ENCODE assay signal across 11 cellular contexts in the genomic region with DNA sequence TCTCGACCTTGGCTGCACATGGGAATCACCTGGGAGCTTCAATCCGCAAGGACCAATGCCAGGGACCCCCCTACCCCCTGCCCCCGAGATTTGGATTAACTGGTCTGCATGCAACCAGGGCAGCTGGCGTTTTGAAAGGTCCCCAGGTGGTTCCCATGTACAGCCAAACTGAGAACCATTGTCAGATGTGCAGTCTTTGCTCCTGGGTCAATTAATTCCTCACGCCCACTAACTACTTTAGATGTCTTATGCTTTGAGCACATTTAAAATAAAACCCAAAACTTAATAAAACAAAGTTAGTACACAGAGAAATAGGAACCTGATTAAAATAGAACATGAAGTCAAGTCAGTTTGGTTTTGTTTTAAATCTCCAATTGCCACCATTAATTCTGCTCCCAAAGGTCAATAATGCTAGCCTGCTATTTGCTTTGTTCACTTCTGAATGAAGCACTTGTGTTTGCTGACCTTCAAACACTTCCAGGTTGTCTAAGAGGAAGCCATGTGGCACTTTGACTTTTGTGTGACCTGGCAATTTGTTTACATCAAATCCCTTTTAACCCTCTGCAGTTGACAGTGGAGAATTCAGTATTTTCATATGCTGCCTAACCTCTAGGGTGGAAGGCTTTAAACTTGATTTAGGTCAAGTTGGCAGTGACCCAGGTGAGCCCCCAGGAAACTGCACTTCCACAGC. TPM values are rescaled to one million over a fixed set of nuclear protein-coding genes. Genes with fewer than 3 reads are reported as not detected.
DNase-seq lines count a peak whose midpoint lies in the region; ATAC-seq, FAIRE-seq and TF ChIP-seq lines count a peak whose summit lies in the region.
"Had no signal": no experiment of that assay in that cellular context is flagged by ENCODE, and none has a peak within 500 bp of the region (broad histone marks: within the 10 kb centered on the region; RNA-seq: fewer than 3 reads in every experiment).

No MANE protein-coding gene starts in this region.

- no peak for TF ChIP-seq CTCF in 22Rv1 (IDR thresholded peaks at IDR 0.05)
- TF ChIP-seq CTCF in DOHH2 (IDR thresholded peaks at IDR 0.05; ENCODE audit: low read depth, low read length, poor library complexity, severe bottlenecking), result no peak
- no peak for TF ChIP-seq CTCF in HepG2 (CRISPR knock-in tag; IDR thresholded peaks at IDR 0.05)

- 0 out of 2 replicates have a peak, but pooled peaks cover 2% of the 10 kb centered on the region for H3F3A ChIP-seq in DOHH2 (ENCODE audit: control insufficient read depth, insufficient read depth)

- DNase-seq in T-cell (no peak), HepG2 (ENCODE audit: low spot score) (peak; percentile 90), medulla oblongata (ENCODE audit: extremely low spot score) (no peak), NOMO-1 treated with DMSO at 0.1 percent for 48 hours (lab: John Stamatoyannopoulos, UW; ENCODE audit: unreplicated experiment) (no peak), NCI-H1048 (lab: John Stamatoyannopoulos, UW) (no peak)

- CTCF ChIA-PET in T-cell (lab: Charles Lee), result interaction anchor here (0.6 to 4.0 kb wide), 18 partner anchors 17 to 1173 kb away, joined by 3 to 92 read pairs (median 10); no protein-coding TSS in a partner anchor
- CTCF ChIA-PET in HepG2 (lab: Yijun Ruan, JAX; ENCODE audit: low intra/inter-chr PET ratio, low total read pairs), result interaction anchor here (0.5 to 4.1 kb wide), 2 partner anchors 539 to 540 kb away, joined by 3 to 35 read pairs; no protein-coding TSS in a partner anchor

- 64% methylated on average over 4 of the region's 5 CpGs for WGBS in HepG2 (ENCODE audit: low lambda C conversion rate)

- peak; percentile 98 for FAIRE-seq in HepG2 (lab: Jason Lieb, UNC)
- FAIRE-seq: G401.6 had no signal

- no peak overlapping the region; the same call in 1 of the 2 replicates for H3K9ac ChIP-seq in HepG2 (ENCODE audit: insufficient read depth, low read depth, low read length)

- H3K4me3 Mint-ChIP-seq in T-cell, result peak overlapping the region in 2 of 3 donors; percentile 40 to 82

- peak overlapping the region; percentile 61 for H3K27ac ChIP-seq in 22Rv1
- H3K27ac ChIP-seq in DOHH2 (ENCODE audit: low read depth, low read length), result peak overlapping the region; percentile 23
- peak overlapping the region; percentile 71 for H3K27ac ChIP-seq in HepG2 (ENCODE audit: extremely low read length, insufficient read depth, low read length)

- H3K4me1 ChIP-seq in DOHH2 (ENCODE audit: control insufficient read depth, low read length), result peaks cover 57% of the 10 kb centered on the region
- peaks cover 53% of the 10 kb centered on the region for H3K4me1 ChIP-seq in HepG2 (ENCODE audit: insufficient read depth, low read length)

- no peak overlapping the region for H2AFZ ChIP-seq in HepG2 (ENCODE audit: low read length)

- no peaks in the 10 kb centered on the region for H4K20me1 ChIP-seq in DOHH2 (ENCODE audit: control insufficient read depth, insufficient read depth, low read depth, low read length)
- no peaks in the 10 kb centered on the region for H4K20me1 ChIP-seq in HepG2 (ENCODE audit: insufficient read depth, low read length)

- BruUV-seq in HepG2 (replicated peaks; lab: Mats Ljungman, UMichigan), result no TSS peak

- TF ChIP-seq EP300 in HepG2 (IDR thresholded peaks at IDR 0.05; ENCODE audit: low read depth in 2 of 2, low read length in 2 of 2), result peak in 1 of 2 experiments; percentile 74; a peak in 2 of 4 replicates
- peak; percentile 66 for TF ChIP-seq EP300 in HepG2 (CRISPR knock-in tag; IDR thresholded peaks at IDR 0.05; ENCODE audit: borderline replicate concordance)

- no peak for TF ChIP-seq POLR2A in HepG2 (IDR thresholded peaks at IDR 0.05; ENCODE audit: insufficient read depth in 1 of 2, low read depth in 2 of 2, low read length in 2 of 2)

- peaks cover 58 to 63% (median 60%) of the 10 kb centered on the region in 3 donors for H3K4me1 Mint-ChIP-seq in T-cell

- no peaks in the 10 kb centered on the region for H3K36me3 ChIP-seq in DOHH2 (ENCODE audit: control insufficient read depth, low read length)
- H3K36me3 ChIP-seq in HepG2 (replicated peaks in 1 of 2; ENCODE audit: control insufficient read depth in 1 of 2, insufficient read depth in 2 of 2, low read length in 2 of 2), result no peaks in the 10 kb centered on the region

- H3K27me3 Mint-ChIP-seq in T-cell, result peaks cover 0 to 23% of the 10 kb centered on the region in 2 donors

- peak overlapping the region; percentile 15 for H3K4me3 ChIP-seq in DOHH2 (ENCODE audit: low read length)
- H3K4me3 ChIP-seq in HepG2 (replicated peaks in 1 of 3; ENCODE audit: insufficient read depth in 1 of 3, low read depth in 2 of 3, low read length in 3 of 3), result no peak overlapping the region

- POLR2A ChIA-PET in T-cell (lab: Charles Lee) (no interaction called here), HepG2 (lab: Yijun Ruan, JAX) (no interaction called here)

- no peak for ATAC-seq in T-cell (replicated peaks in 1 of 4)
- peak; percentile 82 for ATAC-seq in HepG2
- ATAC-seq in GM21825 (IDR thresholded peaks at IDR 0.05; ENCODE audit: unreplicated experiment), result no peak

- no peaks in the 10 kb centered on the region for H3K36me3 Mint-ChIP-seq in T-cell

- H3K4me2 ChIP-seq in DOHH2 (ENCODE audit: low read length) (peak overlapping the region; percentile 47), HepG2 (ENCODE audit: low read depth, low read length) (peak overlapping the region; percentile 42)

- H3K9me3 Mint-ChIP-seq in T-cell, result no peaks in the 10 kb centered on the region

- peak overlapping the region; percentile 92 to 96 for H3K27ac Mint-ChIP-seq in T-cell

- TF ChIP-seq RAD21 in HepG2 (CRISPR knock-in tag; IDR thresholded peaks at IDR 0.05), result no peak

- in situ Hi-C loops in HepG2 (cut with HindIII; ENCODE audit: extremely low pct_ligation_motif_present, low pct_unique_long_range_greater_than_20kb), result no loop called here

- intact Hi-C loops in HepG2 (cut with micrococcal nuclease; ENCODE audit: unreplicated experiment), result loop anchor here (1.0 kb wide), 1 partner anchor 176 kb away; no protein-coding TSS in a partner anchor

- H3K9me3 ChIP-seq in DOHH2 (ENCODE audit: control insufficient read depth, insufficient read depth, low read length), result no peaks in the 10 kb centered on the region
- H3K9me3 ChIP-seq in HepG2 (ENCODE audit: low read length), result no peaks in the 10 kb centered on the region

- peaks cover 9% of the 10 kb centered on the region; the same call in 1 of the 2 replicates for H3K79me2 ChIP-seq in DOHH2 (ENCODE audit: control insufficient read depth, low read length)
- H3K79me2 ChIP-seq in HepG2 (ENCODE audit: insufficient read depth, low read length), result no peaks in the 10 kb centered on the region

- no peaks in the 10 kb centered on the region for H3K9me2 ChIP-seq in DOHH2 (replicated peaks; ENCODE audit: control insufficient read depth, low read length)

- H3K27me3 ChIP-seq in DOHH2 (ENCODE audit: control insufficient read depth, low read length) (no peaks in the 10 kb centered on the region), HepG2 (ENCODE audit: control insufficient read depth in 1 of 2, insufficient read depth in 2 of 2, low read length in 2 of 2) (no peaks in the 10 kb centered on the region)

RNA-seq across cellular contexts. Expression of gene TMSB4X, which starts 27.2 kb away (rescaled TPM):
- total RNA-seq in T-cell, result 1,000 to 10,000 TPM; 5,030 to 6,201 (median 5,880) TPM
- 10.5 and 15.9 TPM in 2 replicates for total RNA-seq in HepG2 (2016; rRNA removed; fragmentation: Illumina TruSeq; extraction: Trizol)
- 6.0 and 6.1 TPM in 2 replicates for total RNA-seq in HepG2 (2016; cell fraction: cytosol; rRNA removed; fragmentation: Illumina TruSeq; extraction: Trizol; ENCODE audit: low read depth)
- 13.6 and 19.1 TPM in 2 replicates for total RNA-seq in HepG2 (2016; cell fraction: insoluble cytoplasmic fraction; rRNA removed; fragmentation: Illumina TruSeq; extraction: Trizol)
- 8.9 and 9.5 TPM in 2 replicates for total RNA-seq in HepG2 (2016; cell fraction: membrane; rRNA removed; fragmentation: Illumina TruSeq; extraction: Trizol)
- 4.1 and 5.6 TPM in 2 replicates for total RNA-seq in HepG2 (2016; cell fraction: nucleus; rRNA removed; fragmentation: Illumina TruSeq; extraction: Trizol)
- 29.6 and 50.7 TPM in 2 replicates for polyA plus RNA-seq in HepG2 (2011; rRNA removed)
- 16.3 and 38.0 TPM in 2 replicates for polyA plus RNA-seq in HepG2 (2011; cell fraction: cytosol; rRNA removed)
- polyA plus RNA-seq in HepG2 (2011; cell fraction: nucleus; rRNA removed), result 3.7 and 8.2 TPM in 2 replicates
- polyA plus RNA-seq in HepG2 (2012), result 14.4 and 69.9 TPM in 2 replicates
- polyA plus RNA-seq in HepG2 (2016; cell fraction: cytosol; fragmentation: Illumina TruSeq; extraction: Trizol; ENCODE audit: low read depth), result 5.4 and 6.7 TPM in 2 replicates
- 17.5 and 21.0 TPM in 2 replicates for polyA plus RNA-seq in HepG2 (2016; cell fraction: insoluble cytoplasmic fraction; fragmentation: Illumina TruSeq; extraction: Trizol; ENCODE audit: low read depth)
- 6.6 and 8.1 TPM in 2 replicates for polyA plus RNA-seq in HepG2 (2016; cell fraction: membrane; fragmentation: Illumina TruSeq; extraction: Trizol; ENCODE audit: low read depth)
- 7.5 and 7.7 TPM in 2 replicates for polyA plus RNA-seq in HepG2 (2016; cell fraction: nucleus; fragmentation: Illumina TruSeq; extraction: Trizol; ENCODE audit: insufficient read depth, low read depth)
- 10.0 and 228 TPM in 2 replicates for polyA minus RNA-seq in HepG2 (2011; rRNA and poly(A)+ RNA removed; ENCODE audit: low replicate concordance)
- 14.2 and 18.9 TPM in 2 replicates for polyA minus RNA-seq in HepG2 (2011; cell fraction: cytosol; rRNA and poly(A)+ RNA removed)
- 7.5 and 12.3 TPM in 2 replicates for polyA minus RNA-seq in HepG2 (2011; cell fraction: nucleus; rRNA and poly(A)+ RNA removed)

RNA-seq across cellular contexts. Expression of gene TLR8, which starts 41.3 kb away (rescaled TPM):
- total RNA-seq in T-cell (not detected), HepG2 (2016; rRNA removed; fragmentation: Illumina TruSeq; extraction: Trizol) (not detected in 2 replicates)
- total RNA-seq in HepG2 (2016; cell fraction: cytosol; rRNA removed; fragmentation: Illumina TruSeq; extraction: Trizol; ENCODE audit: low read depth), result not detected in 2 replicates
- total RNA-seq in HepG2 (2016; cell fraction: insoluble cytoplasmic fraction; rRNA removed; fragmentation: Illumina TruSeq; extraction: Trizol), result not detected in 2 replicates
- not detected in 2 replicates for total RNA-seq in HepG2 (2016; cell fraction: membrane; rRNA removed; fragmentation: Illumina TruSeq; extraction: Trizol)
- total RNA-seq in HepG2 (2016; cell fraction: nucleus; rRNA removed; fragmentation: Illumina TruSeq; extraction: Trizol), result not detected in 2 replicates
- not detected in 2 replicates for polyA plus RNA-seq in HepG2 (2011; rRNA removed)
- not detected in 2 replicates for polyA plus RNA-seq in HepG2 (2011; cell fraction: cytosol; rRNA removed)
- not detected in 2 replicates for polyA plus RNA-seq in HepG2 (2011; cell fraction: nucleus; rRNA removed)
- not detected in 2 replicates for polyA plus RNA-seq in HepG2 (2012)
- polyA plus RNA-seq in HepG2 (2016; cell fraction: cytosol; fragmentation: Illumina TruSeq; extraction: Trizol; ENCODE audit: low read depth), result not detected in 2 replicates
- polyA plus RNA-seq in HepG2 (2016; cell fraction: insoluble cytoplasmic fraction; fragmentation: Illumina TruSeq; extraction: Trizol; ENCODE audit: low read depth), result not detected in 2 replicates
- not detected in 2 replicates for polyA plus RNA-seq in HepG2 (2016; cell fraction: membrane; fragmentation: Illumina TruSeq; extraction: Trizol; ENCODE audit: low read depth)
- polyA plus RNA-seq in HepG2 (2016; cell fraction: nucleus; fragmentation: Illumina TruSeq; extraction: Trizol; ENCODE audit: insufficient read depth, low read depth), result not detected in 2 replicates
- polyA minus RNA-seq in HepG2 (2011; rRNA and poly(A)+ RNA removed; ENCODE audit: low replicate concordance), result not detected in 2 replicates
- polyA minus RNA-seq in HepG2 (2011; cell fraction: cytosol; rRNA and poly(A)+ RNA removed), result not detected in 2 replicates
- not detected in 2 replicates for polyA minus RNA-seq in HepG2 (2011; cell fraction: nucleus; rRNA and poly(A)+ RNA removed)
- total RNA-seq: HT1080; T-helper 2 cell treated with Interferon-gamma antibody and Interleukin-4, amounts not matched to agents 100 ng/mL and 5 ng/mL, for 36 hours had no signal

Comparison
In these comparisons a context has a peak if more than half of its experiments do, and no peak if none do; other contexts are left out.
1. RNA of gene TMSB4X, which starts 27.2 kb away (total RNA-seq): 5,030 to 6,201 TPM in T-cell; 4.1 to 19.1 TPM in HepG2; every median in the first group is over 100 times any median in the second.
2. Peak in every context shown above with its lines, with median percentiles within 50 percentile points of each other: H3K27ac ChIP-seq.